In the genomic region with DNA sequence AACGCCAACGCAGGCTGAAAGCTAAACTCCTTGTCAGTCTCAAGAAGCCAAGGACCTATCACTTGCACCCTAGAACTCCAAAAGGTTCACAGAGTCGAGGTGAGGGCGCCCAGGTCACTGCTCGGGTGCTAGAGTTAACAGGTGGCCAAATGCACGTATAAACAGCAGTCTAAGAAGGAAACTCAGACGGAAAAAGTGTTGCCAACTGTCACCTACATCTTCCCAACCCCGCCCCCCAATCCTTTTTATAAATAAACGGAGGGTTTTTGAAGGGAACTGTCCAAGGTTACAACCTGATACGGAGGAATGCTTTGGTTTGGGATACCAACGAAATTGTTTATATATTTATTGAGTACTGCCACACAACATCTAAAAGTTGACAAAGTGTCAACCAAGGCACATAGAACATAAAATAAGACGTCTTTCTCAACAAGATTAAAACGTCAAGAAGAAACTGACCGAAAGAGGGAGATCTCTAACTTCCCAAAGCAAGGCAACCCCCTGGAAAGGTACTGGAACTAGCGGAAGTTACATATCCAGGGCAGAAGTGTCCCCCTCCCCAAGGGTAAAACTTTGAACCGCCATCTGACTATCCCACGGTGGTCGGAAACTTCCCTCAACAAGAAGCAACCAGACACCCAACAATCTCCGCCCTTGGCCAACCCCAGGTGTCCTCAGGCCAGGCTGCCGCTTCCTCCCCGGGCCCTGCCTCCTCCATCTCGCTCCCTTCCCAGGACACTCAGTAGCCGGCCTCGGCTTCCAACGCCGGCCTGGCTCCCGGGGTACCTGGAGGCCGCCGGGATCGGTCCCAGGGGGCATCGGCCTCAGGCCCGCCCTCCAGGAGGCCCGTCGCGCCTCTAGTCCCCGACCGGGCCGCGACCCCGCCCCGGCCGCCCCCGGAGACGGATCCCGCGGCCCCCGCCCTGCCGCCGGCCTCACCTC, we compare ENCODE assay signal across 8 cellular contexts. TPM values are rescaled to one million over a fixed set of nuclear protein-coding genes. Genes with fewer than 3 reads are reported as not detected.
DNase-seq lines count a peak whose midpoint lies in the region; ATAC-seq and TF ChIP-seq lines count a peak whose summit lies in the region.

No MANE protein-coding gene starts in this region.

- H3K27me3 ChIP-seq in WERI-Rb-1 (ENCODE audit: insufficient read depth, low read depth, severe bottlenecking): no peaks in the 10 kb centered on the region
- no peaks in the 10 kb centered on the region for H3K27me3 ChIP-seq in spleen (replicated peaks in 1 of 7)

- H3K27ac ChIP-seq in KOPT-K1 (ENCODE audit: low read depth, low read length, poor library complexity, severe bottlenecking) (peak overlapping the region; percentile 86), WERI-Rb-1 (peak overlapping the region; percentile 86), spleen (peak overlapping the region; percentile 95 to 100 (median 99))

- intact Hi-C loops in spleen (cut with DNase I; ENCODE audit: low total_unique reads): no loop called here

- no peaks in the 10 kb centered on the region for H3K9me3 ChIP-seq in KOPT-K1 (ENCODE audit: insufficient read depth, low read length, poor library complexity, severe bottlenecking)
- no peaks in the 10 kb centered on the region for H3K9me3 ChIP-seq in WERI-Rb-1 (ENCODE audit: severe bottlenecking)
- no peaks in the 10 kb centered on the region for H3K9me3 ChIP-seq in spleen

- peak; percentile 23 for ATAC-seq in GM21737 (IDR thresholded peaks at IDR 0.05; ENCODE audit: unreplicated experiment)

- 1 to 2% (median 2%) methylated on average over 31 to 49 of the region's 49 CpGs for WGBS in spleen, 5 donors

- peak; percentile 48 for TF ChIP-seq CTCF in WERI-Rb-1 (IDR thresholded peaks at IDR 0.05; ENCODE audit: low read depth, low read length)
- TF ChIP-seq CTCF in spleen (IDR thresholded peaks at IDR 0.05 in 8 of 11, conservative IDR thresholded peaks at IDR 0.05 in 3 of 11): peak in 1 of 11 experiments; percentile 8

- H3K36me3 ChIP-seq in KOPT-K1 (ENCODE audit: insufficient read depth, low read length): no peaks in the 10 kb centered on the region
- H3K36me3 ChIP-seq in WERI-Rb-1: peaks cover 3% of the 10 kb centered on the region
- no peaks in the 10 kb centered on the region for H3K36me3 ChIP-seq in spleen

- H3K4me3 ChIP-seq in WERI-Rb-1 (ENCODE audit: low read depth, low read length): peak overlapping the region; percentile 82
- peak overlapping the region; percentile 64 to 96 (median 90) for H3K4me3 ChIP-seq in spleen

- DNase-seq in GDM1 (lab: John Stamatoyannopoulos, UW) (peak; percentile 19), WERI-Rb-1 (peak; percentile 59), cerebellar cortex (ENCODE audit: low spot score) (peak; percentile 62), iris pigment epithelial cell (ENCODE audit: low read depth) (peak; percentile 37), spleen (peak; percentile 92), NCI-H2107 treated with DMSO at 0.1 percent for 48 hours (lab: John Stamatoyannopoulos, UW; ENCODE audit: unreplicated experiment) (no peak)

- no peak for TF ChIP-seq POLR2A in spleen (IDR thresholded peaks at IDR 0.05)

- H3K4me1 ChIP-seq in spleen: peaks cover 24 to 67% (median 53%) of the 10 kb centered on the region in 6 donors

RNA-seq across cellular contexts. Expression of gene SPAG9, which starts 1.0 kb away (rescaled TPM):
- total RNA-seq in spleen: 10 to 100 TPM; 69.7 to 94.6 (median 87.1) TPM
- polyA plus RNA-seq in spleen: 10 to 100 TPM; 10.7 to 12.9 (median 11.2) TPM

RNA-seq across cellular contexts. Expression of gene NME1, which starts 33.7 kb away (rescaled TPM):
- total RNA-seq in spleen: 10 to 100 TPM; 21.2 to 66.0 (median 32.7) TPM
- 100 to 1,000 TPM in 2 of 3 donors, 10 to 100 TPM in 1; 68.4 to 142 (median 103) TPM for polyA plus RNA-seq in spleen

RNA-seq across cellular contexts. Expression of gene NME2, which starts 46.5 kb away (rescaled TPM):
- total RNA-seq in spleen: 100 to 1,000 TPM; 209 to 316 (median 272) TPM
- polyA plus RNA-seq in spleen: 100 to 1,000 TPM; 672 to 746 (median 729) TPM
